Comparison of ENCODE assay signal across 13 cellular contexts in the genomic region with DNA sequence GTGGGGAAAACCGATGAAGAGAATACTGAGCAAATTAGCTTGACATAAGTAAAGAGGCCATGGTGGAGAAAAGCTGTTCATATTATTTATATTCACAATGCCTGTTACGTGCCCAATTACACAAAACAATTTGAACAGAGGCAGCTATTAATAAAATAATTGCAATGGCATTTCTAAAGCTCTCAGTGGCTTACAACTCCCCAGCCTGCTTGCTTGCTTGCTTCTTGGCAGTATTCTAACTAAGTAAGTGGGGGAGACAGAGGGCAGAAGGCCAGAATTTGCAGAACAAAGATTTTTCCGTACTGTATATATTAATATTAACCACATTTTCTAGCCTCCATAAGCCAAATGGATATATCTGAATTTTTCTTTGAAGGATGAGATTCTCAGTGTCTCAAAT.
"Had no signal": no experiment of that assay in that cellular context is flagged by ENCODE, and none has a peak within 500 bp of the region (broad histone marks: within the 10 kb centered on the region; RNA-seq: fewer than 3 reads in every experiment).

No MANE protein-coding gene starts in this region.

- H3K4me1 ChIP-seq: uterus had no signal

- H3K27ac ChIP-seq: skin epidermis, thyroid gland, uterus had no signal

- H3K4me1 Mint-ChIP-seq: activated CD8-positive, alpha-beta memory T cell treated with anti-CD3 and anti-CD28 coated beads, Interleukin-2, amount 10 ng/mL, durations not matched to agents 7 days and 5 days; activated naive CD8-positive, alpha-beta T cell treated with anti-CD3 and anti-CD28 coated beads for 36 hours; natural killer cell had no signal

- H3K9me3 Mint-ChIP-seq: activated naive CD8-positive, alpha-beta T cell treated with anti-CD3 and anti-CD28 coated beads for 36 hours; activated T-cell treated with anti-CD3 and anti-CD28 coated beads, Interleukin-2, amount 50 U/mL, for 24 hours; natural killer cell had no signal

- H3K27me3 ChIP-seq: thyroid gland, uterus had no signal

- H3K36me3 Mint-ChIP-seq: activated CD8-positive, alpha-beta memory T cell treated with anti-CD3 and anti-CD28 coated beads, Interleukin-2, amount 10 ng/mL, durations not matched to agents 7 days and 5 days; activated naive CD8-positive, alpha-beta T cell treated with anti-CD3 and anti-CD28 coated beads for 36 hours; natural killer cell had no signal

- DNase-seq: activated CD4-positive, alpha-beta T cell treated with anti-CD3 and anti-CD28 coated beads for 1 hour; activated CD4-positive, alpha-beta T cell treated with anti-CD3 and anti-CD28 coated beads, Interleukin-2, amount 50 U/mL, for 48 hours; activated CD8-positive, alpha-beta memory T cell treated with anti-CD3 and anti-CD28 coated beads, Interleukin-2, amount 10 ng/mL, durations not matched to agents 7 days and 5 days; activated effector memory CD4-positive, alpha-beta T cell treated with Interleukin-2 at 50 U/mL for 16 hours; activated naive CD8-positive, alpha-beta T cell treated with anti-CD3 and anti-CD28 coated beads for 36 hours; activated T-cell treated with anti-CD3 and anti-CD28 coated beads, Interleukin-2, amount 50 U/mL, for 24 hours; kidney glomerular epithelial cell; mucosa of descending colon; natural killer cell; thyroid gland; uterus had no signal

- H3K4me3 Mint-ChIP-seq: activated CD8-positive, alpha-beta memory T cell treated with anti-CD3 and anti-CD28 coated beads, Interleukin-2, amount 10 ng/mL, durations not matched to agents 7 days and 5 days; activated naive CD8-positive, alpha-beta T cell treated with anti-CD3 and anti-CD28 coated beads for 36 hours; activated T-cell treated with anti-CD3 and anti-CD28 coated beads, Interleukin-2, amount 50 U/mL, for 24 hours; natural killer cell had no signal

- H3K4me3 ChIP-seq: lung, mucosa of descending colon, skin epidermis, thyroid gland, uterus had no signal

- H3K9me3 ChIP-seq: mucosa of descending colon, thyroid gland, uterus had no signal

- H3K36me3 ChIP-seq: thyroid gland, uterus had no signal

- H3K27ac Mint-ChIP-seq: activated CD8-positive, alpha-beta memory T cell treated with anti-CD3 and anti-CD28 coated beads, Interleukin-2, amount 10 ng/mL, durations not matched to agents 7 days and 5 days; activated naive CD8-positive, alpha-beta T cell treated with anti-CD3 and anti-CD28 coated beads for 36 hours; activated T-cell treated with anti-CD3 and anti-CD28 coated beads, Interleukin-2, amount 50 U/mL, for 24 hours; natural killer cell had no signal

- ATAC-seq: activated CD8-positive, alpha-beta memory T cell treated with anti-CD3 and anti-CD28 coated beads, Interleukin-2, amount 10 ng/mL, durations not matched to agents 7 days and 5 days; mucosa of descending colon; natural killer cell had no signal
